ENCODE assay signal across 8 cellular contexts in the genomic region with DNA sequence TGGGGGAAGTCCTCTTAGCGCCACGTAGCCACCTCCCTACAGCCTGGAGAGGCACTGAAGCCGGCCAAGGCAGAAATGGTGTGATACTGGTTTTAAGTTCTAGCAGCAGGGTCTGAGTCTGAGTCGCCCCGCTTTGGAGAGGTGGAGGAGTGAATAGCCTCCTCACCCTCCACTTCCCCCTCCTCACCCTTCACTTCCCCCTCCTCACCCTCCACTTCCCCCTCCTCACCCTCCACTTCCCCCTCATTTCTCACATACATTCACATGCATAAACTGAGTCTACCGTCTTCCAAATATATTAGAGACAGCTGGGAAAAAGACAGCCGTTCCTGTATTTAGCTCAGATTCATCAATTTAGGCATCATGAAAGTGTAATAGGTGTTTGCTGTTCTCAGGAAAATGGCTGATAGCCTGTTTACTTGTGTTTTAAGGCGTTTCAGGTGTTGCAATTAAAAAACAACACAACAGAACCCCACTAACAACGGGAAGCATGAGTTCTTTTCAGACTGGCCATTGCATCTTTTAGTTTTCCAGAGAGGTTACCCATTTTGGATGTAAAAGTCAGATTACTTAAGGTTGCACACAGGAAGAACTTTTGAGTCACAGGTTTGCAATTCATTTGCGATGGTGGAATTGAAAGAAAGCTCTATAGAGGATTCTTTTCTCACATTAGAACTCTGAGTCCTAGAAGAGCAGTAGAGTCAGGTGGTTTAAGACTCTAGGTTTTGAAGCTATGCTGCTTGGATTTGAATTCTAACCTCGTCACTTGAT. TPM values are rescaled to one million over a fixed set of nuclear protein-coding genes. Genes with fewer than 3 reads are reported as not detected.
DNase-seq lines count a peak whose midpoint lies in the region; ATAC-seq and TF ChIP-seq lines count a peak whose summit lies in the region.

No MANE protein-coding gene starts in this region.

- ATAC-seq in HG03442 (IDR thresholded peaks at IDR 0.05; ENCODE audit: unreplicated experiment) (no peak), HG03469 (IDR thresholded peaks at IDR 0.05; ENCODE audit: unreplicated experiment) (no peak), HG02623 (IDR thresholded peaks at IDR 0.05; ENCODE audit: unreplicated experiment) (no peak)

- H3K27ac ChIP-seq in Karpas-422 (ENCODE audit: low read length) (peak overlapping the region; percentile 72), thyroid gland (peak overlapping the region; percentile 77 to 86 (median 80))

- TF ChIP-seq CTCF in Calu3 (IDR thresholded peaks at IDR 0.05; ENCODE audit: unreplicated experiment) (no peak), brain (conservative IDR thresholded peaks at IDR 0.05) (peak in 1 of 2 experiments; percentile 1), thyroid gland (IDR thresholded peaks at IDR 0.05) (no peak)

- peak overlapping the region; percentile 90 for H3K4me3 ChIP-seq in Karpas-422 (ENCODE audit: low read length)
- peak overlapping the region; percentile 33 to 83 (median 80) for H3K4me3 ChIP-seq in thyroid gland (replicated peaks in 1 of 3)

- TF ChIP-seq POLR2A in thyroid gland (IDR thresholded peaks at IDR 0.05): no peak

- DNase-seq in Calu3 (no peak), Karpas-422 (peak; percentile 76), kidney tubule cell (ENCODE audit: low spot score) (peak; percentile 51), thyroid gland (no peak)

- peak overlapping the region; percentile 88 for H3K9ac ChIP-seq in Karpas-422 (ENCODE audit: low read length)

- no peak overlapping the region for H2AFZ ChIP-seq in Karpas-422 (ENCODE audit: low read length)

- H3K36me3 ChIP-seq in Karpas-422 (ENCODE audit: insufficient read depth, low read length): no peaks in the 10 kb centered on the region; the same call in 1 of the 2 replicates
- H3K36me3 ChIP-seq in thyroid gland: no peaks in the 10 kb centered on the region

- H3K79me2 ChIP-seq in Karpas-422 (ENCODE audit: low read length): peaks cover 56% of the 10 kb centered on the region

- WGBS in thyroid gland, 2 donors: 11 to 13% methylated on average over 11 of the region's 11 CpGs

- intact Hi-C loops in Calu3 (cut with micrococcal nuclease; ENCODE audit: unreplicated experiment): no loop called here
- intact Hi-C loops in thyroid gland (cut with DNase I): no loop called here

- H3K36me3 Mint-ChIP-seq in Calu3 (ENCODE audit: insufficient read depth, unreplicated experiment): peaks cover 25% of the 10 kb centered on the region
- H3K36me3 Mint-ChIP-seq in brain: peaks cover 22% of the 10 kb centered on the region

- H3K27me3 Mint-ChIP-seq in Calu3 (ENCODE audit: unreplicated experiment) (no peaks in the 10 kb centered on the region), brain (peaks cover 6% of the 10 kb centered on the region)

- H3K27ac Mint-ChIP-seq in Calu3 (ENCODE audit: unreplicated experiment) (peak overlapping the region; percentile 96), brain (peak overlapping the region; percentile 84 to 96 (median 90))

- peak overlapping the region; percentile 87 for H3K4me2 ChIP-seq in Karpas-422 (ENCODE audit: low read depth, low read length, poor library complexity, severe bottlenecking)

- H3K9me2 ChIP-seq in Karpas-422 (replicated peaks; ENCODE audit: insufficient read depth, low read length): no peaks in the 10 kb centered on the region

- H3K4me1 Mint-ChIP-seq in Calu3 (ENCODE audit: low read depth, unreplicated experiment): no peaks in the 10 kb centered on the region
- H3K4me1 Mint-ChIP-seq in brain: peaks cover 48% of the 10 kb centered on the region

- CTCF ChIA-PET in Calu3 (lab: Charles Lee): interaction anchor here (0.5 to 1.2 kb wide), 4 partner anchors 12 to 1383 kb away, joined by 3 to 5 read pairs (median 4); no protein-coding TSS in a partner anchor

- peaks cover 27% of the 10 kb centered on the region for H3K4me1 ChIP-seq in Karpas-422 (ENCODE audit: low read length)
- H3K4me1 ChIP-seq in thyroid gland: peaks cover 25 to 30% of the 10 kb centered on the region in 2 donors

- BruUV-seq in Calu3 (replicated peaks; lab: Mats Ljungman, UMichigan): TSS peak; percentile 64

- H3K9me3 Mint-ChIP-seq in Calu3 (ENCODE audit: low read depth, unreplicated experiment): peaks cover 8% of the 10 kb centered on the region
- peaks cover 0 to 9% (median 5%) of the 10 kb centered on the region in 5 experiments for H3K9me3 Mint-ChIP-seq in brain

- peaks cover 25% of the 10 kb centered on the region for H4K20me1 ChIP-seq in Karpas-422 (ENCODE audit: insufficient read depth, low read depth, low read length)

- H3K9me3 ChIP-seq in Karpas-422 (ENCODE audit: low read length) (peaks cover 9% of the 10 kb centered on the region; the same call in 1 of the 2 replicates), thyroid gland (no peaks in the 10 kb centered on the region)

- H3K27me3 ChIP-seq in Karpas-422 (ENCODE audit: low read length): no peaks in the 10 kb centered on the region
- H3K27me3 ChIP-seq in thyroid gland: no peaks in the 10 kb centered on the region

- H3K4me3 Mint-ChIP-seq in Calu3 (ENCODE audit: low read depth, unreplicated experiment) (peak overlapping the region; percentile 84), brain (peak overlapping the region; percentile 87 to 96 (median 90))

RNA-seq across cellular contexts. Expression of a gene that starts 0.8 kb away (rescaled TPM):
- total RNA-seq in Calu3 (2022) (24.9 and 29.4 TPM in 2 replicates), thyroid gland (10 to 100 TPM in 3 of 4 donors, 1 to 10 TPM in 1; 9.3 to 25.8 (median 15.2) TPM)
- 11.0 and 26.1 TPM in 2 replicates for total RNA-seq in Karpas-422 (2014; rRNA removed; shearing (Covaris generic); ENCODE audit: low replicate concordance)
- 7.1 TPM for polyA plus RNA-seq in brain (ENCODE audit: insufficient read depth, low read depth, low replicate concordance)

Comparison
In these comparisons a context has a peak if more than half of its experiments do, and no peak if none do; other contexts are left out.
1. DNase-seq: peak in Karpas-422 (single experiment) and kidney tubule cell (single experiment); none in Calu3 (single experiment) and thyroid gland (0 of 2).